Comparison of ENCODE assay signal across 1 cellular context in genomic region chr7:77565917-77566316, GRCh38.
TF ChIP-seq lines count a peak whose summit lies in the region.

No MANE protein-coding gene starts in this region.

TF ChIP-seq in GM23338, 12 proteins besides CTCF, POLR2A, EP300 and RAD21 (continued from another document):
- TF ChIP-seq, protein P1, sequence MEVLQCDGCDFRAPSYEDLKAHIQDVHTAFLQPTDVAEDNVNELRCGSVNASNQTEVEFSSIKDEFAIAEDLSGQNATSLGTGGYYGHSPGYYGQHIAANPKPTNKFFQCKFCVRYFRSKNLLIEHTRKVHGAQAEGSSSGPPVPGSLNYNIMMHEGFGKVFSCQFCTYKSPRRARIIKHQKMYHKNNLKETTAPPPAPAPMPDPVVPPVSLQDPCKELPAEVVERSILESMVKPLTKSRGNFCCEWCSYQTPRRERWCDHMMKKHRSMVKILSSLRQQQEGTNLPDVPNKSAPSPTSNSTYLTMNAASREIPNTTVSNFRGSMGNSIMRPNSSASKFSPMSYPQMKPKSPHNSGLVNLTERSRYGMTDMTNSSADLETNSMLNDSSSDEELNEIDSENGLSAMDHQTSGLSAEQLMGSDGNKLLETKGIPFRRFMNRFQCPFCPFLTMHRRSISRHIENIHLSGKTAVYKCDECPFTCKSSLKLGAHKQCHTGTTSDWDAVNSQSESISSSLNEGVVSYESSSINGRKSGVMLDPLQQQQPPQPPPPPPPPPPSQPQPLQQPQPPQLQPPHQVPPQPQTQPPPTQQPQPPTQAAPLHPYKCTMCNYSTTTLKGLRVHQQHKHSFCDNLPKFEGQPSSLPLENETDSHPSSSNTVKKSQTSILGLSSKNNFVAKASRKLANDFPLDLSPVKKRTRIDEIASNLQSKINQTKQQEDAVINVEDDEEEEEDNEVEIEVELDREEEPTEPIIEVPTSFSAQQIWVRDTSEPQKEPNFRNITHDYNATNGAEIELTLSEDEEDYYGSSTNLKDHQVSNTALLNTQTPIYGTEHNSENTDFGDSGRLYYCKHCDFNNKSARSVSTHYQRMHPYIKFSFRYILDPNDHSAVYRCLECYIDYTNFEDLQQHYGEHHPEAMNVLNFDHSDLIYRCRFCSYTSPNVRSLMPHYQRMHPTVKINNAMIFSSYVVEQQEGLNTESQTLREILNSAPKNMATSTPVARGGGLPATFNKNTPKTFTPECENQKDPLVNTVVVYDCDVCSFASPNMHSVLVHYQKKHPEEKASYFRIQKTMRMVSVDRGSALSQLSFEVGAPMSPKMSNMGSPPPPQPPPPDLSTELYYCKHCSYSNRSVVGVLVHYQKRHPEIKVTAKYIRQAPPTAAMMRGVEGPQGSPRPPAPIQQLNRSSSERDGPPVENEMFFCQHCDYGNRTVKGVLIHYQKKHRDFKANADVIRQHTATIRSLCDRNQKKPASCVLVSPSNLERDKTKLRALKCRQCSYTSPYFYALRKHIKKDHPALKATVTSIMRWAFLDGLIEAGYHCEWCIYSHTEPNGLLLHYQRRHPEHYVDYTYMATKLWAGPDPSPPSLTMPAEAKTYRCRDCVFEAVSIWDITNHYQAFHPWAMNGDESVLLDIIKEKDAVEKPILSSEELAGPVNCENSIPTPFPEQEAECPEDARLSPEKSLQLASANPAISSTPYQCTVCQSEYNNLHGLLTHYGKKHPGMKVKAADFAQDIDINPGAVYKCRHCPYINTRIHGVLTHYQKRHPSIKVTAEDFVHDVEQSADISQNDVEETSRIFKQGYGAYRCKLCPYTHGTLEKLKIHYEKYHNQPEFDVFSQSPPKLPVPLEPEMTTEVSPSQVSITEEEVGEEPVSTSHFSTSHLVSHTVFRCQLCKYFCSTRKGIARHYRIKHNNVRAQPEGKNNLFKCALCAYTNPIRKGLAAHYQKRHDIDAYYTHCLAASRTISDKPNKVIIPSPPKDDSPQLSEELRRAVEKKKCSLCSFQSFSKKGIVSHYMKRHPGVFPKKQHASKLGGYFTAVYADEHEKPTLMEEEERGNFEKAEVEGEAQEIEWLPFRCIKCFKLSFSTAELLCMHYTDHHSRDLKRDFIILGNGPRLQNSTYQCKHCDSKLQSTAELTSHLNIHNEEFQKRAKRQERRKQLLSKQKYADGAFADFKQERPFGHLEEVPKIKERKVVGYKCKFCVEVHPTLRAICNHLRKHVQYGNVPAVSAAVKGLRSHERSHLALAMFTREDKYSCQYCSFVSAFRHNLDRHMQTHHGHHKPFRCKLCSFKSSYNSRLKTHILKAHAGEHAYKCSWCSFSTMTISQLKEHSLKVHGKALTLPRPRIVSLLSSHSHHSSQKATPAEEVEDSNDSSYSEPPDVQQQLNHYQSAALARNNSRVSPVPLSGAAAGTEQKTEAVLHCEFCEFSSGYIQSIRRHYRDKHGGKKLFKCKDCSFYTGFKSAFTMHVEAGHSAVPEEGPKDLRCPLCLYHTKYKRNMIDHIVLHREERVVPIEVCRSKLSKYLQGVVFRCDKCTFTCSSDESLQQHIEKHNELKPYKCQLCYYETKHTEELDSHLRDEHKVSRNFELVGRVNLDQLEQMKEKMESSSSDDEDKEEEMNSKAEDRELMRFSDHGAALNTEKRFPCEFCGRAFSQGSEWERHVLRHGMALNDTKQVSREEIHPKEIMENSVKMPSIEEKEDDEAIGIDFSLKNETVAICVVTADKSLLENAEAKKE (CRISPR knock-in tag; IDR thresholded peaks at IDR 0.05) = no peak
- TF ChIP-seq ZNF331 (CRISPR knock-in tag; IDR thresholded peaks at IDR 0.05; ENCODE audit: low read depth) (no peak), EZH2 (IDR thresholded peaks at IDR 0.05; ENCODE audit: low read depth, unreplicated experiment) (no peak), CREB1 (CRISPR knock-in tag; IDR thresholded peaks at IDR 0.05; ENCODE audit: low read depth) (no peak), REST (IDR thresholded peaks at IDR 0.05; ENCODE audit: unreplicated experiment) (no peak), NANOG (IDR thresholded peaks at IDR 0.05; ENCODE audit: borderline replicate concordance) (no peak), JUNB (IDR thresholded peaks at IDR 0.05; ENCODE audit: unreplicated experiment) (no peak), ZNF114 (CRISPR knock-in tag; IDR thresholded peaks at IDR 0.05) (no peak), EZH2phosphoT487 (IDR thresholded peaks at IDR 0.05; ENCODE audit: unreplicated experiment) (no peak), STAT1 (IDR thresholded peaks at IDR 0.05; ENCODE audit: unreplicated experiment) (no peak)
- TF ChIP-seq, protein P2, sequence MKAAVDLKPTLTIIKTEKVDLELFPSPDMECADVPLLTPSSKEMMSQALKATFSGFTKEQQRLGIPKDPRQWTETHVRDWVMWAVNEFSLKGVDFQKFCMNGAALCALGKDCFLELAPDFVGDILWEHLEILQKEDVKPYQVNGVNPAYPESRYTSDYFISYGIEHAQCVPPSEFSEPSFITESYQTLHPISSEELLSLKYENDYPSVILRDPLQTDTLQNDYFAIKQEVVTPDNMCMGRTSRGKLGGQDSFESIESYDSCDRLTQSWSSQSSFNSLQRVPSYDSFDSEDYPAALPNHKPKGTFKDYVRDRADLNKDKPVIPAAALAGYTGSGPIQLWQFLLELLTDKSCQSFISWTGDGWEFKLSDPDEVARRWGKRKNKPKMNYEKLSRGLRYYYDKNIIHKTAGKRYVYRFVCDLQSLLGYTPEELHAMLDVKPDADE (IDR thresholded peaks at IDR 0.05) = no peak
